19 cellular contexts compared by ENCODE assay signal in the genomic region with DNA sequence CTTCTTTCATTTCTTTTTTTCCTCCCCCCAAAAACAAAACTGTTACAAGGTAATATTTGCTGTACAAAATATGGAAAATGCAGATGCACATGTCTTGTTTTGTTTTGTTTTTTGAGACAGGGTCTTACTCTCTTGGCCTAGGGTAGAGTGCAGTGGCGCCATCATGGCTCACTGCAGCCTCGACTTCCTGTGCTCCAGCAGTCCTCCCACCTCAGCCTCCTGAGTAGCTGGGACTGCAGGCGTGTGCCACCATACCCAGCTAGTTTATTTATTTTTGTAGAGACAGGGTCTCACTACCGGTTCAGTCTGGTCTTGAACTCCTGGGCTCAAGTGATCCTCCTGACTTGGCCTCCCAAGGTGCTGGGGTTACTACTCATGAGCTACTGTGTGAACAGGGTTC. TPM values are rescaled to one million over a fixed set of nuclear protein-coding genes. Genes with fewer than 3 reads are reported as not detected.
DNase-seq lines count a peak whose midpoint lies in the region; ATAC-seq, FAIRE-seq and TF ChIP-seq lines count a peak whose summit lies in the region.
"Had no signal": no experiment of that assay in that cellular context is flagged by ENCODE, and none has a peak within 500 bp of the region (broad histone marks: within the 10 kb centered on the region; RNA-seq: fewer than 3 reads in every experiment).

No MANE protein-coding gene starts in this region.

- H3K27ac Mint-ChIP-seq in IgD-negative memory B cell, result peak overlapping the region in 2 of 3 donors; percentile 49 to 59
- H3K27ac Mint-ChIP-seq in effector memory CD8-positive, alpha-beta T cell, result peak overlapping the region in 1 of 2 donors; percentile 33
- no peak overlapping the region for H3K27ac Mint-ChIP-seq in activated T-helper 2 cell treated with anti-CD3 and anti-CD28 coated beads, Interferon-gamma antibody, Interleukin-2, Interleukin-4, amounts not matched to agents 10 μg/mL and 5 μg/mL and 100 μg/mL, durations not matched to agents 14 hours and 24 hours and 36 hours
- H3K27ac Mint-ChIP-seq: neural progenitor cell had no signal

- no peak for FAIRE-seq in HepG2 (lab: Jason Lieb, UNC)
- FAIRE-seq: RCC 7860 had no signal

- TF ChIP-seq EP300 in HepG2 (IDR thresholded peaks at IDR 0.05; ENCODE audit: low read depth in 2 of 2, low read length in 2 of 2) (no peak), HepG2 (CRISPR knock-in tag; IDR thresholded peaks at IDR 0.05; ENCODE audit: borderline replicate concordance) (no peak)

- H3K4me3 Mint-ChIP-seq in IgD-negative memory B cell, result peak overlapping the region in 2 of 4 donors; percentile 34 to 55
- peak overlapping the region; percentile 22 to 52 for H3K4me3 Mint-ChIP-seq in effector memory CD8-positive, alpha-beta T cell
- no peak overlapping the region for H3K4me3 Mint-ChIP-seq in activated T-helper 2 cell treated with anti-CD3 and anti-CD28 coated beads, Interferon-gamma antibody, Interleukin-2, Interleukin-4, amounts not matched to agents 10 μg/mL and 5 μg/mL and 100 μg/mL, durations not matched to agents 14 hours and 24 hours and 36 hours (ENCODE audit: low read depth)
- H3K4me3 Mint-ChIP-seq: endodermal cell, neural progenitor cell had no signal

- no peak for TF ChIP-seq RAD21 in HepG2 (CRISPR knock-in tag; IDR thresholded peaks at IDR 0.05)

- BruUV-seq in HepG2 (replicated peaks; lab: Mats Ljungman, UMichigan), result no TSS peak

- POLR2A ChIA-PET in HepG2 (lab: Yijun Ruan, JAX), result no interaction called here

- H3K36me3 ChIP-seq in HepG2 (replicated peaks in 1 of 2; ENCODE audit: control insufficient read depth in 1 of 2, insufficient read depth in 2 of 2, low read length in 2 of 2) (peaks cover 3 to 9% of the 10 kb centered on the region in 2 experiments; a peak in 4 of 5 replicates), right lobe of liver (no peaks in the 10 kb centered on the region)
- H3K36me3 ChIP-seq: prostate gland had no signal

- CTCF ChIA-PET in HepG2 (lab: Yijun Ruan, JAX; ENCODE audit: low intra/inter-chr PET ratio, low total read pairs), result no interaction called here

- peaks cover 14% of the 10 kb centered on the region for H3K36me3 Mint-ChIP-seq in IgD-negative memory B cell
- peaks cover 38% of the 10 kb centered on the region for H3K36me3 Mint-ChIP-seq in effector memory CD8-positive, alpha-beta T cell (ENCODE audit: insufficient read depth)
- peaks cover 68% of the 10 kb centered on the region for H3K36me3 Mint-ChIP-seq in activated T-helper 2 cell treated with anti-CD3 and anti-CD28 coated beads, Interferon-gamma antibody, Interleukin-2, Interleukin-4, amounts not matched to agents 10 μg/mL and 5 μg/mL and 100 μg/mL, durations not matched to agents 14 hours and 24 hours and 36 hours (ENCODE audit: low read depth)

- H3K27me3 ChIP-seq in HepG2 (ENCODE audit: control insufficient read depth in 1 of 2, insufficient read depth in 2 of 2, low read length in 2 of 2) (no peaks in the 10 kb centered on the region), right lobe of liver (no peaks in the 10 kb centered on the region)
- H3K27me3 ChIP-seq: neural progenitor cell, upper lobe of left lung had no signal

- no peaks in the 10 kb centered on the region for H3K9me3 Mint-ChIP-seq in IgD-negative memory B cell
- no peaks in the 10 kb centered on the region for H3K9me3 Mint-ChIP-seq in effector memory CD8-positive, alpha-beta T cell
- no peaks in the 10 kb centered on the region for H3K9me3 Mint-ChIP-seq in activated T-helper 2 cell treated with anti-CD3 and anti-CD28 coated beads, Interferon-gamma antibody, Interleukin-2, Interleukin-4, amounts not matched to agents 10 μg/mL and 5 μg/mL and 100 μg/mL, durations not matched to agents 14 hours and 24 hours and 36 hours
- H3K9me3 Mint-ChIP-seq: endodermal cell had no signal

- H3K79me2 ChIP-seq in HepG2 (ENCODE audit: insufficient read depth, low read length), result peaks cover 100% of the 10 kb centered on the region

- ATAC-seq in HepG2 (no peak), right lobe of liver (no peak)
- ATAC-seq in effector memory CD8-positive, alpha-beta T cell (replicated peaks), result no peak

- intact Hi-C loops in HepG2 (cut with micrococcal nuclease; ENCODE audit: unreplicated experiment) (no loop called here), right lobe of liver (cut with DNase I) (no loop called here)
- intact Hi-C loops in activated T-helper 2 cell treated with anti-CD3 and anti-CD28 coated beads, Interferon-gamma antibody, Interleukin-2, Interleukin-4, amounts not matched to agents 10 μg/mL and 5 μg/mL and 100 μg/mL, durations not matched to agents 14 hours and 24 hours and 36 hours (cut with micrococcal nuclease), result loop anchor here (1.0 to 2.0 kb wide), 2 partner anchors 8 to 14 kb away; no protein-coding TSS in a partner anchor

- H3K27me3 Mint-ChIP-seq in IgD-negative memory B cell, result no peaks in the 10 kb centered on the region
- no peaks in the 10 kb centered on the region for H3K27me3 Mint-ChIP-seq in effector memory CD8-positive, alpha-beta T cell
- H3K27me3 Mint-ChIP-seq in activated T-helper 2 cell treated with anti-CD3 and anti-CD28 coated beads, Interferon-gamma antibody, Interleukin-2, Interleukin-4, amounts not matched to agents 10 μg/mL and 5 μg/mL and 100 μg/mL, durations not matched to agents 14 hours and 24 hours and 36 hours (ENCODE audit: low read depth), result no peaks in the 10 kb centered on the region

- peaks cover 71% of the 10 kb centered on the region for H4K20me1 ChIP-seq in HepG2 (ENCODE audit: insufficient read depth, low read length)

- no peak overlapping the region for H3K27ac ChIP-seq in HepG2 (ENCODE audit: extremely low read length, insufficient read depth, low read length)
- H3K27ac ChIP-seq in right lobe of liver, result no peak overlapping the region
- H3K27ac ChIP-seq: neural progenitor cell, prostate gland, upper lobe of left lung had no signal

- H3K4me1 Mint-ChIP-seq in IgD-negative memory B cell, result peaks cover 50 to 72% (median 61%) of the 10 kb centered on the region in 3 donors
- H3K4me1 Mint-ChIP-seq in effector memory CD8-positive, alpha-beta T cell (ENCODE audit: low read depth in 2 of 2), result peaks cover 59 to 85% of the 10 kb centered on the region in 2 donors
- peaks cover 57% of the 10 kb centered on the region for H3K4me1 Mint-ChIP-seq in activated T-helper 2 cell treated with anti-CD3 and anti-CD28 coated beads, Interferon-gamma antibody, Interleukin-2, Interleukin-4, amounts not matched to agents 10 μg/mL and 5 μg/mL and 100 μg/mL, durations not matched to agents 14 hours and 24 hours and 36 hours (ENCODE audit: low read depth)

- TF ChIP-seq CTCF in HepG2 (CRISPR knock-in tag; IDR thresholded peaks at IDR 0.05) (no peak), right lobe of liver (IDR thresholded peaks at IDR 0.05) (no peak)

- H3K4me1 ChIP-seq in HepG2 (ENCODE audit: insufficient read depth, low read length), result peaks cover 42% of the 10 kb centered on the region
- peaks cover 0 to 22% (median 5%) of the 10 kb centered on the region in 4 donors for H3K4me1 ChIP-seq in right lobe of liver
- H3K4me1 ChIP-seq: neural progenitor cell, prostate gland had no signal

- no peak for DNase-seq in HepG2 (ENCODE audit: low spot score)
- no peak for DNase-seq in right lobe of liver
- DNase-seq in effector memory CD8-positive, alpha-beta T cell, result no peak
- DNase-seq in T-helper 9 cell, result no peak
- DNase-seq in activated T-helper 2 cell treated with anti-CD3 and anti-CD28 coated beads, Interferon-gamma antibody, Interleukin-2, Interleukin-4, amounts not matched to agents 10 μg/mL and 5 μg/mL and 100 μg/mL, durations not matched to agents 14 hours and 24 hours and 36 hours (ENCODE audit: low spot score), result no peak
- DNase-seq in stimulated activated CD4-positive, alpha-beta T cell treated with anti-CD3 and anti-CD28 coated beads, Interleukin-1b, Interleukin-23, amount 100 ng/mL, for 48 hours, result no peak
- DNase-seq: activated CD4-positive, CD25-positive, alpha-beta regulatory T cell; endodermal cell; HCEC 1CT; NCI-H1105 treated with DMSO at 0.1 percent for 48 hours; NCI-H2081 treated with DMSO at 0.1 percent for 48 hours; NCI-H510A; stimulated activated CD4-positive, alpha-beta T cell treated with anti-CD3 and anti-CD28 coated beads, Interleukin-2, amount 100 ng/mL, for 24 hours; T1000; upper lobe of left lung had no signal

- TF ChIP-seq POLR2A in HepG2 (IDR thresholded peaks at IDR 0.05; ENCODE audit: insufficient read depth in 1 of 2, low read depth in 2 of 2, low read length in 2 of 2) (no peak), right lobe of liver (IDR thresholded peaks at IDR 0.05) (no peak)

- WGBS in HepG2 (ENCODE audit: low lambda C conversion rate), result 100% methylated on average over 4 of the region's 4 CpGs
- WGBS in right lobe of liver (ENCODE audit: insufficient coverage, low coverage, low lambda C conversion rate, missing lambda C conversion rate), result 100% methylated on average over 1 of the region's 4 CpGs

- no peak overlapping the region for H3K9ac ChIP-seq in HepG2 (ENCODE audit: insufficient read depth, low read depth, low read length)
- H3K9ac ChIP-seq: neural progenitor cell had no signal

- H3K4me3 ChIP-seq in HepG2 (replicated peaks in 1 of 3; ENCODE audit: insufficient read depth in 1 of 3, low read depth in 2 of 3, low read length in 3 of 3), result no peak overlapping the region
- H3K4me3 ChIP-seq in right lobe of liver, result no peak overlapping the region
- H3K4me3 ChIP-seq: neural progenitor cell, prostate gland, upper lobe of left lung had no signal

- in situ Hi-C loops in HepG2 (cut with HindIII; ENCODE audit: extremely low pct_ligation_motif_present, low pct_unique_long_range_greater_than_20kb), result no loop called here

- no peak overlapping the region for H3K4me2 ChIP-seq in HepG2 (ENCODE audit: low read depth, low read length)
- H3K4me2 ChIP-seq: neural progenitor cell had no signal

- H2AFZ ChIP-seq in HepG2 (ENCODE audit: low read length), result no peak overlapping the region
- H2AFZ ChIP-seq: neural progenitor cell had no signal

- H3K9me3 ChIP-seq in HepG2 (ENCODE audit: low read length) (no peaks in the 10 kb centered on the region), right lobe of liver (no peaks in the 10 kb centered on the region)
- H3K9me3 ChIP-seq: prostate gland, upper lobe of left lung had no signal

RNA-seq across cellular contexts. Expression of a gene that starts 15.5 kb away (rescaled TPM):
- total RNA-seq in HepG2 (2016; rRNA removed; fragmentation: Illumina TruSeq; extraction: Trizol), result 46.2 and 124 TPM in 2 replicates
- 28.4 and 38.8 TPM in 2 replicates for total RNA-seq in HepG2 (2016; cell fraction: cytosol; rRNA removed; fragmentation: Illumina TruSeq; extraction: Trizol; ENCODE audit: low read depth)
- 42.9 and 106 TPM in 2 replicates for total RNA-seq in HepG2 (2016; cell fraction: insoluble cytoplasmic fraction; rRNA removed; fragmentation: Illumina TruSeq; extraction: Trizol)
- total RNA-seq in HepG2 (2016; cell fraction: membrane; rRNA removed; fragmentation: Illumina TruSeq; extraction: Trizol), result 26.5 and 29.8 TPM in 2 replicates
- 106 and 107 TPM in 2 replicates for total RNA-seq in HepG2 (2016; cell fraction: nucleus; rRNA removed; fragmentation: Illumina TruSeq; extraction: Trizol)
- polyA plus RNA-seq in HepG2 (2011; rRNA removed), result 57.0 and 57.3 TPM in 2 replicates
- polyA plus RNA-seq in HepG2 (2011; cell fraction: cytosol; rRNA removed), result 35.8 and 47.6 TPM in 2 replicates
- 55.9 and 72.6 TPM in 2 replicates for polyA plus RNA-seq in HepG2 (2011; cell fraction: nucleus; rRNA removed)
- 46.3 and 52.4 TPM in 2 replicates for polyA plus RNA-seq in HepG2 (2012)
- 1.7 TPM in 2 replicates for polyA plus RNA-seq in HepG2 (2016; cell fraction: cytosol; fragmentation: Illumina TruSeq; extraction: Trizol; ENCODE audit: low read depth)
- 78.7 and 87.3 TPM in 2 replicates for polyA plus RNA-seq in HepG2 (2016; cell fraction: insoluble cytoplasmic fraction; fragmentation: Illumina TruSeq; extraction: Trizol; ENCODE audit: low read depth)
- polyA plus RNA-seq in HepG2 (2016; cell fraction: membrane; fragmentation: Illumina TruSeq; extraction: Trizol; ENCODE audit: low read depth), result 5.0 and 6.4 TPM in 2 replicates
- polyA plus RNA-seq in HepG2 (2016; cell fraction: nucleus; fragmentation: Illumina TruSeq; extraction: Trizol; ENCODE audit: insufficient read depth, low read depth), result 128 and 147 TPM in 2 replicates
- polyA minus RNA-seq in HepG2 (2011; rRNA and poly(A)+ RNA removed; ENCODE audit: low replicate concordance), result 65.3 and 96.1 TPM in 2 replicates
- 55.7 and 80.3 TPM in 2 replicates for polyA minus RNA-seq in HepG2 (2011; cell fraction: cytosol; rRNA and poly(A)+ RNA removed)
- polyA minus RNA-seq in HepG2 (2011; cell fraction: nucleus; rRNA and poly(A)+ RNA removed), result 73.0 and 82.1 TPM in 2 replicates
- total RNA-seq in right lobe of liver, result 10 to 100 TPM; 39.1 to 59.9 (median 48.5) TPM
- 67.2 TPM for polyA plus RNA-seq in IgD-negative memory B cell
- total RNA-seq in activated T-helper 2 cell treated with anti-CD3 and anti-CD28 coated beads, Interferon-gamma antibody, Interleukin-2, Interleukin-4, amounts not matched to agents 10 μg/mL and 5 μg/mL and 100 μg/mL, durations not matched to agents 14 hours and 24 hours and 36 hours, result 269 and 286 TPM in 2 replicates
